8 cellular contexts compared by ENCODE assay signal in genomic region chr14:23327947-23328744, GRCh38. TPM values are rescaled to one million over a fixed set of nuclear protein-coding genes. Genes with fewer than 3 reads are reported as not detected.
DNase-seq lines count a peak whose midpoint lies in the region; ATAC-seq and TF ChIP-seq lines count a peak whose summit lies in the region.

No MANE protein-coding gene starts in this region.

- H3K27ac Mint-ChIP-seq in CD8-positive, alpha-beta T cell, result no peak overlapping the region

- POLR2A ChIA-PET in CD8-positive, alpha-beta T cell (lab: Charles Lee), result interaction anchor here (0.6 kb wide), 1 partner anchor 236 kb away, joined by 3 read pairs; no protein-coding TSS in a partner anchor

- CTCF ChIA-PET in CD8-positive, alpha-beta T cell (lab: Charles Lee), result interaction anchor here (0.7 to 5.7 kb wide), 12 partner anchors 17 to 231 kb away, joined by 3 to 69 read pairs (median 4); partner anchors contain the start of genes BCL2L2 and SLC22A17

- no peak overlapping the region for H3K4me3 ChIP-seq in CD8-positive, alpha-beta T cell (ENCODE audit: low read depth, low read length)

- TF ChIP-seq CTCF in CD8-positive, alpha-beta T cell (IDR thresholded peaks at IDR 0.05), result peak; percentile 87

- H3K36me3 Mint-ChIP-seq in CD8-positive, alpha-beta T cell, result peaks cover 28% of the 10 kb centered on the region

- no peaks in the 10 kb centered on the region for H3K27me3 Mint-ChIP-seq in CD8-positive, alpha-beta T cell (ENCODE audit: low read depth)

- peaks cover 19% of the 10 kb centered on the region for H3K36me3 ChIP-seq in CD8-positive, alpha-beta T cell (ENCODE audit: insufficient read depth, low read length)

- ATAC-seq in CD8-positive, alpha-beta T cell, result peak; percentile 82
- ATAC-seq in HG02642 (IDR thresholded peaks at IDR 0.05; ENCODE audit: poor library complexity, unreplicated experiment) (peak; percentile 58), HG02759 (IDR thresholded peaks at IDR 0.05; ENCODE audit: unreplicated experiment) (no peak)

- intact Hi-C loops in CD8-positive, alpha-beta T cell (cut with DNase I, micrococcal nuclease), result loop anchor here (1.0 to 10.0 kb wide), 5 partner anchors 52 to 817 kb away; partner anchors contain the start of genes EMC9 (in 1 of the 2), OXA1L (in 1 of the 2), PSME2 (in 1 of the 2) and RNF31 (in 1 of the 2)

- peaks cover 2% of the 10 kb centered on the region for H3K4me1 ChIP-seq in CD8-positive, alpha-beta T cell (ENCODE audit: insufficient read depth, low read length)

- H3K9me3 ChIP-seq in CD8-positive, alpha-beta T cell (ENCODE audit: low read length), result no peaks in the 10 kb centered on the region

- H3K27ac ChIP-seq in CD8-positive, alpha-beta T cell (ENCODE audit: low read depth, low read length), result no peak overlapping the region

- H3K9me3 Mint-ChIP-seq in CD8-positive, alpha-beta T cell, result no peaks in the 10 kb centered on the region

- H3K4me1 Mint-ChIP-seq in CD8-positive, alpha-beta T cell (ENCODE audit: low read depth), result peaks cover 9% of the 10 kb centered on the region

- H3K27me3 ChIP-seq in CD8-positive, alpha-beta T cell (ENCODE audit: insufficient read depth, low read length), result no peaks in the 10 kb centered on the region

- DNase-seq in CD8-positive, alpha-beta T cell, result peak in 6 of 7 experiments; percentile 43 to 72 (median 62)
- DNase-seq in NCI-H526 treated with DMSO at 0.1 percent for 48 hours (lab: John Stamatoyannopoulos, UW), result peak; percentile 57
- DNase-seq in activated CD4-positive, alpha-beta T cell treated with anti-CD3 and anti-CD28 coated beads, Interleukin-2, amount 50 U/mL, for 1 hour, result peak; percentile 58
- DNase-seq in effector CD4-positive, alpha-beta T cell, result peak; percentile 44
- peak; percentile 92 for DNase-seq in medulla oblongata (ENCODE audit: extremely low spot score)
- DNase-seq in stimulated activated CD8-positive, alpha-beta memory T cell treated with anti-CD3 and anti-CD28 coated beads, Interleukin-4, amount 100 ng/mL, for 24 hours (ENCODE audit: low read depth), result peak; percentile 34

- no peak overlapping the region for H3K4me3 Mint-ChIP-seq in CD8-positive, alpha-beta T cell

RNA-seq across cellular contexts. Expression of gene PABPN1, which starts 6.9 kb away (rescaled TPM):
- 100 to 1,000 TPM; 186 to 191 TPM for total RNA-seq in CD8-positive, alpha-beta T cell

RNA-seq across cellular contexts. Expression of gene BCL2L2, which starts 21.5 kb away (rescaled TPM):
- 1 to 10 TPM; 1.4 to 1.8 TPM for total RNA-seq in CD8-positive, alpha-beta T cell

RNA-seq across cellular contexts. Expression of gene SLC22A17, which starts 24.5 kb away (rescaled TPM):
- total RNA-seq in CD8-positive, alpha-beta T cell, result 10 to 100 TPM; 12.3 to 13.5 TPM

RNA-seq across cellular contexts. Expression of gene PPP1R3E, which starts 25.5 kb away (rescaled TPM):
- 10 to 100 TPM; 31.2 to 33.8 TPM for total RNA-seq in CD8-positive, alpha-beta T cell

RNA-seq across cellular contexts. Expression of gene EFS, which starts 36.8 kb away (rescaled TPM):
- not detected for total RNA-seq in CD8-positive, alpha-beta T cell

Comparison
In these comparisons a context has a peak if more than half of its experiments do, and no peak if none do; other contexts are left out.
1. DNase-seq: peak in every context shown above with its lines; median percentile 92 in medulla oblongata; 62 in CD8-positive, alpha-beta T cell; 58 in activated CD4-positive, alpha-beta T cell treated with anti-CD3 and anti-CD28 coated beads, Interleukin-2, amount 50 U/mL, for 1 hour; 57 in NCI-H526 treated with DMSO at 0.1 percent for 48 hours; 44 in effector CD4-positive, alpha-beta T cell; 34 in stimulated activated CD8-positive, alpha-beta memory T cell treated with anti-CD3 and anti-CD28 coated beads, Interleukin-4, amount 100 ng/mL, for 24 hours.